In the genomic region with DNA sequence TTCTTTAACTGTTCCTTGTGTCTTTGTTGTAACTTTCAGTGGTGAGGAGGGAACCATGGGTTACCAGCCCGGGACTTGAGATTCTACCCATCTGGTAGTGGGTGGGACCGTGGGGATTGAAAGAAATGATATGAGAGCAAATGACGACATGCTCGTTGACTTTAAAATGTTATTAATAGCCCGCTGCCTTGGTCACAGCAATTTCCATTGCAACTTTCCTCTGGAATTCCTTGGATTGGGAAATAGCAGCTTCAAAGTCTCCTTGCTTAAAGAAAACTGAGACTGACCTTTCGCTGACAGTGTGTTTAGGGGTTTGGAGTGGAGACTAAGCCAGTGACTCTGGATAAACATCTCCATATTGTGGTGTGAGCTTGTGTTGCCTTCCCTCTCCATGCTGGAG, we compare ENCODE assay signal across 24 cellular contexts. TPM values are rescaled to one million over a fixed set of nuclear protein-coding genes. Genes with fewer than 3 reads are reported as not detected.
A peak's percentile ranks its signal among the peaks of the same experiment; 100 is the strongest.
DNase-seq lines count a peak whose midpoint lies in the region; ATAC-seq and TF ChIP-seq lines count a peak whose summit lies in the region.
"Had no signal": no experiment of that assay in that cellular context is flagged by ENCODE, and none has a peak within 500 bp of the region (broad histone marks: within the 10 kb centered on the region; RNA-seq: fewer than 3 reads in every experiment).

No MANE protein-coding gene starts in this region.

- H3K9ac ChIP-seq in smooth muscle cell (ENCODE audit: low read depth): peak overlapping the region; percentile 76

- no peak overlapping the region for H3K4me3 ChIP-seq in right atrium auricular region
- H3K4me3 ChIP-seq in smooth muscle cell: no peak overlapping the region
- H3K4me3 ChIP-seq: dorsolateral prefrontal cortex, ovary, skin epidermis had no signal

- TF ChIP-seq CTCF in right atrium auricular region (IDR thresholded peaks at IDR 0.05) (no peak), smooth muscle cell (IDR thresholded peaks at IDR 0.05; ENCODE audit: borderline replicate concordance, insufficient read depth, poor library complexity, severe bottlenecking) (no peak), HFFc6 (IDR thresholded peaks at IDR 0.05) (no peak)

- ATAC-seq in GM18867 (IDR thresholded peaks at IDR 0.05; ENCODE audit: unreplicated experiment): no peak
- ATAC-seq: activated T-helper 17 cell treated with anti-CD3 and anti-CD28 coated beads, Interleukin-2, amount 50 U/mL, for 72 hours; naive thymus-derived CD8-positive, alpha-beta T cell; T-cell had no signal

- in situ Hi-C loops in G401 (cut with HindIII; ENCODE audit: low sequenced_read_pairs): no loop called here

- H3K27ac ChIP-seq in right atrium auricular region (peak overlapping the region; percentile 48 to 74), smooth muscle cell (ENCODE audit: low read depth) (peak overlapping the region; percentile 95)
- H3K27ac ChIP-seq: ovary had no signal

- H3K4me1 Mint-ChIP-seq in HFFc6 (ENCODE audit: low read depth): no peaks in the 10 kb centered on the region
- H3K4me1 Mint-ChIP-seq: activated naive CD8-positive, alpha-beta T cell treated with anti-CD3 and anti-CD28 coated beads, Interleukin-2, amount 10 ng/mL, durations not matched to agents 7 days and 5 days; activated T-helper 17 cell treated with anti-CD3 and anti-CD28 coated beads, Interleukin-2, amount 50 U/mL, for 72 hours; T-cell had no signal

- H3K9me3 ChIP-seq in right atrium auricular region (no peaks in the 10 kb centered on the region), smooth muscle cell (replicated peaks; ENCODE audit: low read depth) (no peaks in the 10 kb centered on the region)
- H3K9me3 ChIP-seq: ovary had no signal

- H3K9me3 Mint-ChIP-seq in HFFc6: peaks cover 10% of the 10 kb centered on the region
- H3K9me3 Mint-ChIP-seq: activated naive CD8-positive, alpha-beta T cell treated with anti-CD3 and anti-CD28 coated beads, Interleukin-2, amount 10 ng/mL, durations not matched to agents 7 days and 5 days; activated T-helper 17 cell treated with anti-CD3 and anti-CD28 coated beads, Interleukin-2, amount 50 U/mL, for 72 hours; memory B cell had no signal

- H3K36me3 ChIP-seq in right atrium auricular region (no peaks in the 10 kb centered on the region), smooth muscle cell (ENCODE audit: low read depth) (no peaks in the 10 kb centered on the region)
- H3K36me3 ChIP-seq: ovary had no signal

- no peaks in the 10 kb centered on the region for H3K27me3 ChIP-seq in right atrium auricular region
- H3K27me3 ChIP-seq in smooth muscle cell (ENCODE audit: low read depth): no peaks in the 10 kb centered on the region
- H3K27me3 ChIP-seq: dorsolateral prefrontal cortex, ovary had no signal

- H3K36me3 Mint-ChIP-seq in HFFc6 (ENCODE audit: low read depth): no peaks in the 10 kb centered on the region
- H3K36me3 Mint-ChIP-seq: activated naive CD8-positive, alpha-beta T cell treated with anti-CD3 and anti-CD28 coated beads, Interleukin-2, amount 10 ng/mL, durations not matched to agents 7 days and 5 days; memory B cell; naive thymus-derived CD8-positive, alpha-beta T cell; T-cell had no signal

- H3K4me3 Mint-ChIP-seq in HFFc6: no peak overlapping the region
- H3K4me3 Mint-ChIP-seq: activated naive CD8-positive, alpha-beta T cell treated with anti-CD3 and anti-CD28 coated beads, Interleukin-2, amount 10 ng/mL, durations not matched to agents 7 days and 5 days; activated T-helper 17 cell treated with anti-CD3 and anti-CD28 coated beads, Interleukin-2, amount 50 U/mL, for 72 hours; CD4-positive, alpha-beta T cell; memory B cell; naive thymus-derived CD8-positive, alpha-beta T cell; T-cell had no signal

- DNase-seq in GM04504 (ENCODE audit: low read depth) (peak; percentile 1), epidermal melanocyte (ENCODE audit: insufficient read length, low spot score) (peak; percentile 30), right atrium auricular region (ENCODE audit: low spot score) (peak; percentile 79), smooth muscle cell (lab: John Stamatoyannopoulos, UW; ENCODE audit: unreplicated experiment) (no peak), G401 (ENCODE audit: low spot score) (no peak), HFFc6 (no peak)
- DNase-seq in stimulated activated CD4-positive, alpha-beta T cell treated with anti-CD3 and anti-CD28 coated beads, Interleukin-1b, Interleukin-23, amount 100 ng/mL, for 48 hours: no peak
- DNase-seq: ACHN; activated CD4-positive, alpha-beta T cell treated with anti-CD3 and anti-CD28 coated beads for 4 hours; activated naive CD8-positive, alpha-beta T cell treated with anti-CD3 and anti-CD28 coated beads, Interleukin-2, amount 10 ng/mL, durations not matched to agents 7 days and 5 days; CD4-positive, alpha-beta T cell; dorsolateral prefrontal cortex; Kasumi-1; naive thymus-derived CD8-positive, alpha-beta T cell; NCI-H1048; NCI-H2029; NCI-H446 treated with DMSO at 0.1 percent for 48 hours; ovary; stimulated activated CD4-positive, alpha-beta T cell treated with anti-CD3 and anti-CD28 coated beads, Interleukin-4, amount 100 ng/mL, for 24 hours; T-cell had no signal

- peaks cover 1% of the 10 kb centered on the region; the same call in 1 of the 2 replicates for H3K27me3 Mint-ChIP-seq in HFFc6 (ENCODE audit: insufficient read depth)
- H3K27me3 Mint-ChIP-seq: activated naive CD8-positive, alpha-beta T cell treated with anti-CD3 and anti-CD28 coated beads, Interleukin-2, amount 10 ng/mL, durations not matched to agents 7 days and 5 days had no signal

- no peaks in the 10 kb centered on the region for H3F3A ChIP-seq in smooth muscle cell (ENCODE audit: low read depth)

- 19% methylated on average over 6 of the region's 6 CpGs for WGBS in smooth muscle cell (ENCODE audit: low lambda C conversion rate)

- no peaks in the 10 kb centered on the region for H3K4me1 ChIP-seq in right atrium auricular region
- no peaks in the 10 kb centered on the region for H3K4me1 ChIP-seq in smooth muscle cell (ENCODE audit: low read depth)

- H4K20me1 ChIP-seq in smooth muscle cell (ENCODE audit: low read depth): no peaks in the 10 kb centered on the region

- peak overlapping the region; percentile 78 for H2AFZ ChIP-seq in smooth muscle cell (ENCODE audit: low read depth)

- no peak overlapping the region for H3K27ac Mint-ChIP-seq in HFFc6
- H3K27ac Mint-ChIP-seq: activated naive CD8-positive, alpha-beta T cell treated with anti-CD3 and anti-CD28 coated beads, Interleukin-2, amount 10 ng/mL, durations not matched to agents 7 days and 5 days; activated T-helper 17 cell treated with anti-CD3 and anti-CD28 coated beads, Interleukin-2, amount 50 U/mL, for 72 hours; CD4-positive, alpha-beta T cell; memory B cell; naive thymus-derived CD8-positive, alpha-beta T cell; T-cell had no signal

- peak overlapping the region; percentile 73 for H3K4me2 ChIP-seq in smooth muscle cell

- no peaks in the 10 kb centered on the region for H3K79me2 ChIP-seq in smooth muscle cell (ENCODE audit: low read depth)

RNA-seq across cellular contexts. Expression of a gene that starts 44.2 kb away (rescaled TPM):
- total RNA-seq in right atrium auricular region (10 to 100 TPM; 12.5 to 20.0 TPM), smooth muscle cell (5.5 and 5.6 TPM in 2 replicates)
- 2.5 and 4.4 TPM in 2 replicates for polyA plus RNA-seq in smooth muscle cell
- total RNA-seq in G401 (2014; rRNA removed; shearing (Covaris generic)): 4.0 and 6.4 TPM in 2 replicates
- total RNA-seq in HFFc6 (2021; fragmentation: NEBNext Ultra II Directional; extraction: Animal tissue kit (Norgen Biotek cat#: 25700)): not detected
- total RNA-seq: activated naive CD8-positive, alpha-beta T cell treated with anti-CD3 and anti-CD28 coated beads, Interleukin-2, amount 10 ng/mL, durations not matched to agents 7 days and 5 days; CD4-positive, alpha-beta T cell; naive thymus-derived CD8-positive, alpha-beta T cell; T-cell had no signal
- polyA plus RNA-seq: naive thymus-derived CD8-positive, alpha-beta T cell had no signal

Comparison
In these comparisons a context has a peak if more than half of its experiments do, and no peak if none do; other contexts are left out.
1. DNase-seq: peak in GM04504 (single experiment), epidermal melanocyte (single experiment) and right atrium auricular region (single experiment); none in smooth muscle cell (single experiment), stimulated activated CD4-positive, alpha-beta T cell treated with anti-CD3 and anti-CD28 coated beads, Interleukin-1b, Interleukin-23, amount 100 ng/mL, for 48 hours (single experiment), G401 (single experiment) and HFFc6 (single experiment).